1 cellular context compared by ENCODE assay signal in genomic region chr6:15340105-15340601, GRCh38.
TF ChIP-seq lines count a peak whose summit lies in the region.

No MANE protein-coding gene starts in this region.

TF ChIP-seq in K562, 482 proteins besides CTCF, POLR2A, EP300 and RAD21 (continued from another document):
- TF ChIP-seq ZBTB40 (IDR thresholded peaks at IDR 0.05) (peak; percentile 49), ZBTB40 (CRISPR knock-in tag; IDR thresholded peaks at IDR 0.05) (no peak), CEBPB (tag; IDR thresholded peaks at IDR 0.05) (no peak)
